In genomic region chr7:2802504-2803341, GRCh38 we compare ENCODE assay signal across 1 cellular context.
TF ChIP-seq lines count a peak whose summit lies in the region.

No MANE protein-coding gene starts in this region.

TF ChIP-seq in K562, 482 proteins besides CTCF, POLR2A, EP300 and RAD21:
- TF ChIP-seq RREB1 (CRISPR knock-in tag; IDR thresholded peaks at IDR 0.05) (no peak), NFIC (IDR thresholded peaks at IDR 0.05) (peak; percentile 53; the same call in 1 of the 2 replicates)
TF ChIP-seq in K562: peak in this region for 1.
